Comparison of ENCODE assay signal across 1 cellular context in the genomic region with DNA sequence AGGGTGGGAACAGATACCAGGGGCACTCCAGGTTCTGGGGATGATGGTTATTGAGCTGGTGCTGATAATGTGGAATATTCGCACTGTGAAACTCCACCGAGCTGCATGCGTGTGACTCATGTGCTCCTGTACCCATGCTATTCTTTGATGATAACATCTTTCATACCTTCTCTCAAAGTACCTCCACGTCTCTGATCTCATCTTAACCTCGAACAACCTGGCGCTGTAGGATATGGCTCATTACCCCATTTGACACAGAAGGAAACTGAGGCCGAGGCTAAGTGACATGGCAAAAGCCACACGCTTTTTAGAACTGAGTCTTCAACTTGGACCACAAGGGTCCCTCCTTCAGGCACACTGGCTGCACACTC.
TF ChIP-seq lines count a peak whose summit lies in the region.

No MANE protein-coding gene starts in this region.

TF ChIP-seq in HCT116, 20 proteins besides CTCF, POLR2A, EP300 and RAD21 (continued from another document):
- peak; percentile 75 for TF ChIP-seq JUND (IDR thresholded peaks at IDR 0.05)
- peak; percentile 86 for TF ChIP-seq CBX3 (IDR thresholded peaks at IDR 0.05; ENCODE audit: low read depth)
- TF ChIP-seq FOSL1 (IDR thresholded peaks at IDR 0.05; ENCODE audit: low read depth), result peak; percentile 58
- peak; percentile 85 for TF ChIP-seq TCF7L2 (IDR thresholded peaks at IDR 0.05; ENCODE audit: borderline replicate concordance, extremely low read depth, insufficient read depth, insufficient read length)
- TF ChIP-seq YY1 (IDR thresholded peaks at IDR 0.05; ENCODE audit: extremely low read depth, insufficient replicate concordance, low read depth, low read length), result no peak
- TF ChIP-seq SP1 (IDR thresholded peaks at IDR 0.05; ENCODE audit: low read depth), result peak; percentile 72
- TF ChIP-seq ZNF274 (IDR thresholded peaks at IDR 0.05; ENCODE audit: low read depth, low read length), result no peak
